ENCODE assay signal across 13 cellular contexts in genomic region chr17:69417545-69418483, GRCh38. TPM values are rescaled to one million over a fixed set of nuclear protein-coding genes. Genes with fewer than 3 reads are reported as not detected.
DNase-seq lines count a peak whose midpoint lies in the region; ATAC-seq and TF ChIP-seq lines count a peak whose summit lies in the region.
"Had no signal": no experiment of that assay in that cellular context is flagged by ENCODE, and none has a peak within 500 bp of the region (broad histone marks: within the 10 kb centered on the region; RNA-seq: fewer than 3 reads in every experiment).

No MANE protein-coding gene starts in this region.

- POLR2A ChIA-PET in HEK293 (lab: Yijun Ruan, JAX), result no interaction called here

- peak overlapping the region; percentile 64 for H3K4me3 Mint-ChIP-seq in glutamatergic neuron (ENCODE audit: unreplicated experiment)

- no peak overlapping the region for H2AFZ ChIP-seq in GM23248

- no peak overlapping the region for H3K27ac Mint-ChIP-seq in glutamatergic neuron (ENCODE audit: unreplicated experiment)

- 60 to 67% methylated on average over 5 of the region's 5 CpGs for WGBS in GM23248 (ENCODE audit: low coverage in 1 of 2, low lambda C conversion rate in 2 of 2, missing lambda C conversion rate in 2 of 2), 2 experiments

- in situ Hi-C loops in GM23248 (cut with MboI), result no loop called here

- H3K27ac ChIP-seq in HEK293 (ENCODE audit: extremely low read depth, low read depth, low read length), result 0 out of 2 replicates have a peak overlapping the region, but pooled peaks have one; percentile 2
- no peak overlapping the region for H3K27ac ChIP-seq in rectal smooth muscle tissue (ENCODE audit: low read depth, low read length)
- H3K27ac ChIP-seq in GM23248, result no peak overlapping the region
- H3K27ac ChIP-seq: WERI-Rb-1 had no signal

- H3K9ac ChIP-seq in rectal smooth muscle tissue (ENCODE audit: low read length), result no peak overlapping the region
- no peak overlapping the region for H3K9ac ChIP-seq in GM23248

- H3K4me1 ChIP-seq in HEK293 (ENCODE audit: control insufficient read depth, insufficient read depth, low read length) (peaks cover 28% of the 10 kb centered on the region), rectal smooth muscle tissue (ENCODE audit: control insufficient read depth, insufficient read depth, low read length) (peaks cover 4% of the 10 kb centered on the region), BE2C (no peaks in the 10 kb centered on the region), GM23248 (ENCODE audit: insufficient read depth) (no peaks in the 10 kb centered on the region)

- peak; percentile 47 for ATAC-seq in SK-N-SH treated with all-trans-retinoic acid at 6 μM for 48 hours
- ATAC-seq: activated T-cell treated with anti-CD3 and anti-CD28 coated beads, Interleukin-2, amount 50 U/mL, for 72 hours; stimulated activated naive CD8-positive, alpha-beta T cell treated with anti-CD3 and anti-CD28 coated beads, Interleukin-15, Interleukin-2, amounts not matched to agents 100 U/mL and 50 U/mL, for 24 hours had no signal

- H3K4me3 ChIP-seq in HEK293 (ENCODE audit: low read depth, low read length) (no peak overlapping the region), rectal smooth muscle tissue (ENCODE audit: low read length) (peak overlapping the region; percentile 2), BE2C (ENCODE audit: low read depth, low read length) (no peak overlapping the region), GM23248 (no peak overlapping the region)

- no peaks in the 10 kb centered on the region for H3K9me3 ChIP-seq in HEK293 (ENCODE audit: control insufficient read depth, insufficient read depth, low read depth, low read length)
- H3K9me3 ChIP-seq in BE2C, result no peaks in the 10 kb centered on the region
- no peaks in the 10 kb centered on the region for H3K9me3 ChIP-seq in GM23248 (ENCODE audit: low read depth)

- H3K27me3 ChIP-seq in rectal smooth muscle tissue (ENCODE audit: control insufficient read depth, insufficient read depth, low read length), result no peaks in the 10 kb centered on the region
- H3K27me3 ChIP-seq in BE2C, result no peaks in the 10 kb centered on the region
- H3K27me3 ChIP-seq in GM23248 (replicated peaks; ENCODE audit: insufficient read depth), result no peaks in the 10 kb centered on the region

- CTCF ChIA-PET in HEK293 (lab: Yijun Ruan, JAX), result interaction anchor here (0.8 to 1.7 kb wide), 3 partner anchors 22 to 105 kb away, joined by 3 to 4 read pairs (median 4); no protein-coding TSS in a partner anchor

- no peaks in the 10 kb centered on the region for H3K36me3 ChIP-seq in HEK293 (ENCODE audit: control insufficient read depth in 2 of 2, insufficient read depth in 1 of 2, low read length in 2 of 2)
- H3K36me3 ChIP-seq in rectal smooth muscle tissue (ENCODE audit: control insufficient read depth, insufficient read depth, low read length), result no peaks in the 10 kb centered on the region
- H3K36me3 ChIP-seq in BE2C, result no peaks in the 10 kb centered on the region
- H3K36me3 ChIP-seq in GM23248 (ENCODE audit: low read depth), result no peaks in the 10 kb centered on the region
- H3K36me3 ChIP-seq: WERI-Rb-1 had no signal

- H3K36me3 Mint-ChIP-seq in glutamatergic neuron (ENCODE audit: unreplicated experiment), result no peaks in the 10 kb centered on the region

- TF ChIP-seq CTCF in HEK293 (tag by site-specific recombination; IDR thresholded peaks at IDR 0.05) (no peak), glutamatergic neuron (IDR thresholded peaks at IDR 0.05; ENCODE audit: partially characterized antibody, unreplicated experiment) (no peak), BE2C (IDR thresholded peaks at IDR 0.05; ENCODE audit: low read depth, low read length) (no peak)

- H3K9me3 Mint-ChIP-seq in glutamatergic neuron (ENCODE audit: unreplicated experiment), result no peaks in the 10 kb centered on the region
- H3K9me3 Mint-ChIP-seq: activated T-cell treated with anti-CD3 and anti-CD28 coated beads, Interleukin-2, amount 50 U/mL, for 72 hours had no signal

- H3K4me1 Mint-ChIP-seq in glutamatergic neuron (ENCODE audit: low read depth, unreplicated experiment), result no peaks in the 10 kb centered on the region

- H3K27me3 Mint-ChIP-seq in glutamatergic neuron (ENCODE audit: unreplicated experiment), result no peaks in the 10 kb centered on the region

- H3K9me2 ChIP-seq in GM23248 (ENCODE audit: insufficient read depth), result no peaks in the 10 kb centered on the region

- intact Hi-C loops in cardiac septum (cut with DNase I), result no loop called here

- no peak overlapping the region for H3K4me2 ChIP-seq in GM23248 (ENCODE audit: unreplicated experiment)

- DNase-seq in glutamatergic neuron, result no peak
- DNase-seq in activated CD4-positive, alpha-beta T cell treated with anti-CD3 and anti-CD28 coated beads for 4 hours, result no peak
- no peak for DNase-seq in BE2C
- no peak for DNase-seq in cardiac septum (ENCODE audit: low spot score)
- no peak for DNase-seq in GM23248
- DNase-seq: activated T-cell treated with anti-CD3 and anti-CD28 coated beads, Interleukin-2, amount 50 U/mL, for 72 hours; posterior cingulate gyrus; RPMI8226; stimulated activated naive CD8-positive, alpha-beta T cell treated with anti-CD3 and anti-CD28 coated beads, Interleukin-15, Interleukin-2, amounts not matched to agents 100 U/mL and 50 U/mL, for 24 hours; WERI-Rb-1 had no signal

- H3K79me2 ChIP-seq in GM23248 (ENCODE audit: insufficient read depth), result no peaks in the 10 kb centered on the region

- no peaks in the 10 kb centered on the region for H3F3A ChIP-seq in GM23248 (ENCODE audit: insufficient read depth)

- no peaks in the 10 kb centered on the region for H4K20me1 ChIP-seq in GM23248 (ENCODE audit: insufficient read depth)

TF ChIP-seq in HEK293, 187 proteins besides CTCF, POLR2A, EP300 and RAD21 (continues in another document):
- no peak for TF ChIP-seq AEBP2 (tag by site-specific recombination; IDR thresholded peaks at IDR 0.05; ENCODE audit: borderline replicate concordance)
- no peak for TF ChIP-seq ZNF16 (tag by site-specific recombination; IDR thresholded peaks at IDR 0.05; ENCODE audit: low read depth)
- no peak for TF ChIP-seq ZNF138 (tag by site-specific recombination; IDR thresholded peaks at IDR 0.05; ENCODE audit: borderline replicate concordance)
- no peak for TF ChIP-seq YY1 (tag by site-specific recombination; IDR thresholded peaks at IDR 0.05)
- TF ChIP-seq ZNF23 (tag by site-specific recombination; IDR thresholded peaks at IDR 0.05; ENCODE audit: borderline replicate concordance), result no peak
- TF ChIP-seq ZNF302 (tag by site-specific recombination; IDR thresholded peaks at IDR 0.05; ENCODE audit: low read depth), result no peak
- TF ChIP-seq ZNF114 (tag by site-specific recombination; IDR thresholded peaks at IDR 0.05), result no peak
- TF ChIP-seq ZNF610 (tag by site-specific recombination; IDR thresholded peaks at IDR 0.05; ENCODE audit: borderline replicate concordance), result no peak

TF ChIP-seq in SK-N-SH treated with all-trans-retinoic acid at 6 μM for 48 hours, 23 proteins besides CTCF, POLR2A, EP300 and RAD21:
- no peak for TF ChIP-seq ZC3H10 (CRISPR knock-in tag; IDR thresholded peaks at IDR 0.05)

RNA-seq across cellular contexts. Expression of gene MAP2K6, which starts 3.3 kb away (rescaled TPM):
- 28.3 TPM for total RNA-seq in glutamatergic neuron (ENCODE audit: unreplicated experiment)
- 1.7 TPM for polyA plus RNA-seq in BE2C (2012; ENCODE audit: insufficient read depth, insufficient read length, low read depth)
- 0.57 TPM for total RNA-seq in cardiac septum
- total RNA-seq in GM23248 (2014; rRNA removed; shearing (Covaris generic)), result under 0.01 and 0.11 TPM in 2 replicates
- 0.13 and 0.43 TPM in 2 replicates for polyA plus RNA-seq in GM23248 (2016; fragmentation: Nextera tagmentation; extraction: Ambion mirVana)

Comparison
In these comparisons a context has a peak if more than half of its experiments do, and no peak if none do; other contexts are left out.
1. RNA of gene MAP2K6, which starts 3.3 kb away (total RNA-seq): 28.3 TPM in glutamatergic neuron (single experiment); 0.57 TPM in cardiac septum (single experiment) and under 0.01 to 0.11 TPM in GM23248; every median in the first group is over 10 times any median in the second.